1 cellular context compared by ENCODE assay signal in the genomic region with DNA sequence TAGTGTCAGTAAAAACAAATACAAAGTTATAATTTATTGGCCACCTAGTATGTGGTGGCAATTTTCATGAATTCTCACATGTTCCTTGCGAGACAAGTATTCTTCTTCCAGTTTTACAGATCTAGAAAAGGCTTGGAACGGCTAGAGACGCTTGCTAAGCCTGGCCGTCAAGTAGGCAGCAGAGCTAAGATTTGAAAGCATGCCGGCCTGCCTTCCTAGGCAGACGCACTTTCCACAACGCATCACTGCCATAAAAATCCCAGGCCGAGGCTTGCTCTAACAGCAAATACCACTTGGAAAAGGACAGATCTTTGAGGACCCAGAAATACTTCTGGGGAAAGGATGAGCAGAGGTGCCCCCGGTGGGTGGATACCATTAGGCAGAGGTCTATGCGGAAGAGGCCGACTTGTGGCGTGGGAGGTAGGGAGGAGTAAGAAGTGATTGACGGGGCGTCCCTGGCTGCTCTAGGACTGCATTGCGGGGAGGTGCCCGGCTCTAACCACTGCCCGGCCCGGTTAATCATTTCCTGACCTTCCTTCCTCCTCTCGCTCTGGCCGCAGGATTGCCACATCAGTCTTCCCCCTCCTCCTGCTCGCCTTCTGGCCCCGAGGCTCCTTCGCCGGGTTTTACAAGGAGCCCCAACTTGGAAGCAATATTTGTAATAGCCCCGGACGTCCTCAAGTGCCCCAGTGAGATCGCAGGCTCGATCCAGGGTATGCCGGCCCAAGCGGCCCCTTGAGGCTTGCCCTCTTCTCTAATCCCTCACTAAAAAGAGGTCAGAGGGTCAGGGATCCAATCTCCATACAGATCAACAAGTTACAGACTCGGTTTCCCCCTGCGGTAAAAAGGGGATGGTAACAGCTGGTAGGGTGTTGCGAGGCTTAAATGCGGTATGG.
TF ChIP-seq lines count a peak whose summit lies in the region.

No MANE protein-coding gene starts in this region.

TF ChIP-seq in A549, 52 proteins besides CTCF, POLR2A, EP300 and RAD21 (continued from another document):
- TF ChIP-seq FOSB (CRISPR knock-in tag; IDR thresholded peaks at IDR 0.05) (peak; percentile 17; the same call in 1 of the 2 replicates), RFX5 (IDR thresholded peaks at IDR 0.05) (peak; percentile 23; the same call in 1 of the 2 replicates), MYC (IDR thresholded peaks at IDR 0.05; ENCODE audit: borderline replicate concordance, low read length) (peak; percentile 83), ZC3H11A (IDR thresholded peaks at IDR 0.05) (no peak), KDM1A (IDR thresholded peaks at IDR 0.05; ENCODE audit: low read depth) (no peak), HDAC2 (IDR thresholded peaks at IDR 0.05) (no peak), JUN (IDR thresholded peaks at IDR 0.05) (peak in 1 of 2 experiments; percentile 96; a peak in 4 of 5 replicates), RNF2 (IDR thresholded peaks at IDR 0.05; ENCODE audit: borderline replicate concordance, low read depth) (no peak), NFE2L2 (conservative IDR thresholded peaks at IDR 0.05; ENCODE audit: low read length) (no peak), TFCP2L1 (CRISPR knock-in tag; IDR thresholded peaks at IDR 0.05) (peak; percentile 55; the same call in 1 of the 2 replicates), MAZ (IDR thresholded peaks at IDR 0.05; ENCODE audit: borderline replicate concordance, low read depth, low read length) (peak; percentile 80; the same call in 1 of the 2 replicates), JUNB (IDR thresholded peaks at IDR 0.05) (no peak), ESRRA (IDR thresholded peaks at IDR 0.05; ENCODE audit: borderline replicate concordance, low read length) (peak; percentile 97), TP53 (CRISPR knock-in tag; IDR thresholded peaks at IDR 0.05) (no peak; the same call in 1 of the 2 replicates), GATA3 (IDR thresholded peaks at IDR 0.05; ENCODE audit: borderline replicate concordance) (peak; percentile 76), CHD2 (IDR thresholded peaks at IDR 0.05; ENCODE audit: low read length, partially characterized antibody) (peak; percentile 63), ZNF302 (CRISPR knock-in tag; IDR thresholded peaks at IDR 0.05) (peak; percentile 85), FOXS1 (CRISPR knock-in tag; IDR thresholded peaks at IDR 0.05) (peak; percentile 22; the same call in 1 of the 2 replicates), POLR2AphosphoS2 (conservative IDR thresholded peaks at IDR 0.05; ENCODE audit: low read length) (no peak), SREBF2 (IDR thresholded peaks at IDR 0.05) (no peak), HOXB13 (CRISPR knock-in tag; IDR thresholded peaks at IDR 0.05; ENCODE audit: low read depth) (peak; percentile 90), FOSL2 (IDR thresholded peaks at IDR 0.05) (no peak; the same call in 1 of the 2 replicates), FOSL2 (CRISPR knock-in tag; IDR thresholded peaks at IDR 0.05) (peak; percentile 64), HEYL (CRISPR knock-in tag; IDR thresholded peaks at IDR 0.05) (peak; percentile 87), EHMT2 (IDR thresholded peaks at IDR 0.05; ENCODE audit: low read depth) (no peak), CHD4 (IDR thresholded peaks at IDR 0.05; ENCODE audit: borderline replicate concordance) (no peak), NPAS2 (CRISPR knock-in tag; IDR thresholded peaks at IDR 0.05; ENCODE audit: borderline replicate concordance) (no peak; the same call in 1 of the 2 replicates), CBX2 (IDR thresholded peaks at IDR 0.05; ENCODE audit: borderline replicate concordance, low read depth) (no peak), HOXA7 (CRISPR knock-in tag; IDR thresholded peaks at IDR 0.05) (peak; percentile 41; the same call in 1 of the 2 replicates), CBX8 (IDR thresholded peaks at IDR 0.05) (no peak), KDM5A (IDR thresholded peaks at IDR 0.05) (no peak), RCOR1 (IDR thresholded peaks at IDR 0.05; ENCODE audit: low read depth, low read length) (0 out of 2 replicates have a peak, but pooled peaks have one; percentile 67), HOXB5 (CRISPR knock-in tag; IDR thresholded peaks at IDR 0.05) (peak; percentile 14; the same call in 1 of the 2 replicates), ZFP36 (IDR thresholded peaks at IDR 0.05; ENCODE audit: borderline replicate concordance, partially characterized antibody) (no peak), ZSCAN20 (CRISPR knock-in tag; IDR thresholded peaks at IDR 0.05) (peak; percentile 37; the same call in 1 of the 2 replicates), SMC3 (IDR thresholded peaks at IDR 0.05) (peak; percentile 54), NR3C1 (IDR thresholded peaks at IDR 0.05) (no peak)
- TF ChIP-seq, protein P1, sequence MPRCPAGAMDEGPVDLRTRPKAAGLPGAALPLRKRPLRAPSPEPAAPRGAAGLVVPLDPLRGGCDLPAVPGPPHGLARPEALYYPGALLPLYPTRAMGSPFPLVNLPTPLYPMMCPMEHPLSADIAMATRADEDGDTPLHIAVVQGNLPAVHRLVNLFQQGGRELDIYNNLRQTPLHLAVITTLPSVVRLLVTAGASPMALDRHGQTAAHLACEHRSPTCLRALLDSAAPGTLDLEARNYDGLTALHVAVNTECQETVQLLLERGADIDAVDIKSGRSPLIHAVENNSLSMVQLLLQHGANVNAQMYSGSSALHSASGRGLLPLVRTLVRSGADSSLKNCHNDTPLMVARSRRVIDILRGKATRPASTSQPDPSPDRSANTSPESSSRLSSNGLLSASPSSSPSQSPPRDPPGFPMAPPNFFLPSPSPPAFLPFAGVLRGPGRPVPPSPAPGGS (IDR thresholded peaks at IDR 0.05), result peak; percentile 84; the same call in 2 of the 3 replicates
- TF ChIP-seq, protein P2, sequence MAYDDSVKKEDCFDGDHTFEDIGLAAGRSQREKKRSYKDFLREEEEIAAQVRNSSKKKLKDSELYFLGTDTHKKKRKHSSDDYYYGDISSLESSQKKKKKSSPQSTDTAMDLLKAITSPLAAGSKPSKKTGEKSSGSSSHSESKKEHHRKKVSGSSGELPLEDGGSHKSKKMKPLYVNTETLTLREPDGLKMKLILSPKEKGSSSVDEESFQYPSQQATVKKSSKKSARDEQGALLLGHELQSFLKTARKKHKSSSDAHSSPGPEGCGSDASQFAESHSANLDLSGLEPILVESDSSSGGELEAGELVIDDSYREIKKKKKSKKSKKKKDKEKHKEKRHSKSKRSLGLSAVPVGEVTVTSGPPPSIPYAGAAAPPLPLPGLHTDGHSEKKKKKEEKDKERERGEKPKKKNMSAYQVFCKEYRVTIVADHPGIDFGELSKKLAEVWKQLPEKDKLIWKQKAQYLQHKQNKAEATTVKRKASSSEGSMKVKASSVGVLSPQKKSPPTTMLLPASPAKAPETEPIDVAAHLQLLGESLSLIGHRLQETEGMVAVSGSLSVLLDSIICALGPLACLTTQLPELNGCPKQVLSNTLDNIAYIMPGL (CRISPR knock-in tag; IDR thresholded peaks at IDR 0.05; ENCODE audit: borderline replicate concordance), result no peak
- TF ChIP-seq, protein P3, sequence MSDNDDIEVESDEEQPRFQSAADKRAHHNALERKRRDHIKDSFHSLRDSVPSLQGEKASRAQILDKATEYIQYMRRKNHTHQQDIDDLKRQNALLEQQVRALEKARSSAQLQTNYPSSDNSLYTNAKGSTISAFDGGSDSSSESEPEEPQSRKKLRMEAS (IDR thresholded peaks at IDR 0.05), result peak; percentile 91
- TF ChIP-seq, protein P4, sequence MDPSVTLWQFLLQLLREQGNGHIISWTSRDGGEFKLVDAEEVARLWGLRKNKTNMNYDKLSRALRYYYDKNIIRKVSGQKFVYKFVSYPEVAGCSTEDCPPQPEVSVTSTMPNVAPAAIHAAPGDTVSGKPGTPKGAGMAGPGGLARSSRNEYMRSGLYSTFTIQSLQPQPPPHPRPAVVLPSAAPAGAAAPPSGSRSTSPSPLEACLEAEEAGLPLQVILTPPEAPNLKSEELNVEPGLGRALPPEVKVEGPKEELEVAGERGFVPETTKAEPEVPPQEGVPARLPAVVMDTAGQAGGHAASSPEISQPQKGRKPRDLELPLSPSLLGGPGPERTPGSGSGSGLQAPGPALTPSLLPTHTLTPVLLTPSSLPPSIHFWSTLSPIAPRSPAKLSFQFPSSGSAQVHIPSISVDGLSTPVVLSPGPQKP (IDR thresholded peaks at IDR 0.05; ENCODE audit: low read depth, low read length), result no peak
- TF ChIP-seq, protein P5, sequence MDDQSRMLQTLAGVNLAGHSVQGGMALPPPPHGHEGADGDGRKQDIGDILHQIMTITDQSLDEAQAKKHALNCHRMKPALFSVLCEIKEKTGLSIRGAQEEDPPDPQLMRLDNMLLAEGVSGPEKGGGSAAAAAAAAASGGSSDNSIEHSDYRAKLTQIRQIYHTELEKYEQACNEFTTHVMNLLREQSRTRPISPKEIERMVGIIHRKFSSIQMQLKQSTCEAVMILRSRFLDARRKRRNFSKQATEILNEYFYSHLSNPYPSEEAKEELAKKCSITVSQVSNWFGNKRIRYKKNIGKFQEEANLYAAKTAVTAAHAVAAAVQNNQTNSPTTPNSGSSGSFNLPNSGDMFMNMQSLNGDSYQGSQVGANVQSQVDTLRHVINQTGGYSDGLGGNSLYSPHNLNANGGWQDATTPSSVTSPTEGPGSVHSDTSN (IDR thresholded peaks at IDR 0.05), result peak; percentile 95
- TF ChIP-seq, protein P6, sequence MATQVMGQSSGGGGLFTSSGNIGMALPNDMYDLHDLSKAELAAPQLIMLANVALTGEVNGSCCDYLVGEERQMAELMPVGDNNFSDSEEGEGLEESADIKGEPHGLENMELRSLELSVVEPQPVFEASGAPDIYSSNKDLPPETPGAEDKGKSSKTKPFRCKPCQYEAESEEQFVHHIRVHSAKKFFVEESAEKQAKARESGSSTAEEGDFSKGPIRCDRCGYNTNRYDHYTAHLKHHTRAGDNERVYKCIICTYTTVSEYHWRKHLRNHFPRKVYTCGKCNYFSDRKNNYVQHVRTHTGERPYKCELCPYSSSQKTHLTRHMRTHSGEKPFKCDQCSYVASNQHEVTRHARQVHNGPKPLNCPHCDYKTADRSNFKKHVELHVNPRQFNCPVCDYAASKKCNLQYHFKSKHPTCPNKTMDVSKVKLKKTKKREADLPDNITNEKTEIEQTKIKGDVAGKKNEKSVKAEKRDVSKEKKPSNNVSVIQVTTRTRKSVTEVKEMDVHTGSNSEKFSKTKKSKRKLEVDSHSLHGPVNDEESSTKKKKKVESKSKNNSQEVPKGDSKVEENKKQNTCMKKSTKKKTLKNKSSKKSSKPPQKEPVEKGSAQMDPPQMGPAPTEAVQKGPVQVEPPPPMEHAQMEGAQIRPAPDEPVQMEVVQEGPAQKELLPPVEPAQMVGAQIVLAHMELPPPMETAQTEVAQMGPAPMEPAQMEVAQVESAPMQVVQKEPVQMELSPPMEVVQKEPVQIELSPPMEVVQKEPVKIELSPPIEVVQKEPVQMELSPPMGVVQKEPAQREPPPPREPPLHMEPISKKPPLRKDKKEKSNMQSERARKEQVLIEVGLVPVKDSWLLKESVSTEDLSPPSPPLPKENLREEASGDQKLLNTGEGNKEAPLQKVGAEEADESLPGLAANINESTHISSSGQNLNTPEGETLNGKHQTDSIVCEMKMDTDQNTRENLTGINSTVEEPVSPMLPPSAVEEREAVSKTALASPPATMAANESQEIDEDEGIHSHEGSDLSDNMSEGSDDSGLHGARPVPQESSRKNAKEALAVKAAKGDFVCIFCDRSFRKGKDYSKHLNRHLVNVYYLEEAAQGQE (IDR thresholded peaks at IDR 0.05), result no peak
- TF ChIP-seq, protein P7, sequence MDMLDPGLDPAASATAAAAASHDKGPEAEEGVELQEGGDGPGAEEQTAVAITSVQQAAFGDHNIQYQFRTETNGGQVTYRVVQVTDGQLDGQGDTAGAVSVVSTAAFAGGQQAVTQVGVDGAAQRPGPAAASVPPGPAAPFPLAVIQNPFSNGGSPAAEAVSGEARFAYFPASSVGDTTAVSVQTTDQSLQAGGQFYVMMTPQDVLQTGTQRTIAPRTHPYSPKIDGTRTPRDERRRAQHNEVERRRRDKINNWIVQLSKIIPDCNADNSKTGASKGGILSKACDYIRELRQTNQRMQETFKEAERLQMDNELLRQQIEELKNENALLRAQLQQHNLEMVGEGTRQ (IDR thresholded peaks at IDR 0.05), result no peak
TF ChIP-seq in A549: peak in this region for 29.
